In genomic region chr6:108167449-108167903, GRCh38 we compare ENCODE assay signal across 12 cellular contexts. TPM values are rescaled to one million over a fixed set of nuclear protein-coding genes. Genes with fewer than 3 reads are reported as not detected.
DNase-seq lines count a peak whose midpoint lies in the region; ATAC-seq and TF ChIP-seq lines count a peak whose summit lies in the region.
"Had no signal": no experiment of that assay in that cellular context is flagged by ENCODE, and none has a peak within 500 bp of the region (broad histone marks: within the 10 kb centered on the region; RNA-seq: fewer than 3 reads in every experiment).

No MANE protein-coding gene starts in this region.

- H3K27me3 ChIP-seq in PC-9 (ENCODE audit: insufficient read depth, low read depth), result peaks cover 4% of the 10 kb centered on the region; the same call in 1 of the 2 replicates

- H3F3A ChIP-seq in PC-9 (ENCODE audit: insufficient read depth, low read depth), result no peaks in the 10 kb centered on the region

- no peaks in the 10 kb centered on the region for H3K36me3 Mint-ChIP-seq in activated T-cell treated with anti-CD3 and anti-CD28 coated beads, Interleukin-2, amount 50 U/mL, for 24 hours (ENCODE audit: low read depth)
- H3K36me3 Mint-ChIP-seq in activated naive CD8-positive, alpha-beta T cell treated with anti-CD3 and anti-CD28 coated beads for 36 hours, result no peaks in the 10 kb centered on the region
- H3K36me3 Mint-ChIP-seq in stimulated activated naive B cell treated with anti-CD40 and anti-IgM and Interleukin-4, amounts not matched to agents 10 μg/mL and 1 μg/mL and 100 μg/mL, for 72 hours, result peaks cover 6 to 11% of the 10 kb centered on the region in 2 donors

- H3K4me1 Mint-ChIP-seq in activated T-cell treated with anti-CD3 and anti-CD28 coated beads, Interleukin-2, amount 50 U/mL, for 24 hours (ENCODE audit: low read depth), result peaks cover 48% of the 10 kb centered on the region
- H3K4me1 Mint-ChIP-seq in activated naive CD8-positive, alpha-beta T cell treated with anti-CD3 and anti-CD28 coated beads for 36 hours, result peaks cover 41% of the 10 kb centered on the region
- peaks cover 38 to 76% of the 10 kb centered on the region in 2 donors for H3K4me1 Mint-ChIP-seq in stimulated activated naive B cell treated with anti-CD40 and anti-IgM and Interleukin-4, amounts not matched to agents 10 μg/mL and 1 μg/mL and 100 μg/mL, for 72 hours

- peak overlapping the region; percentile 55 for H3K27ac Mint-ChIP-seq in activated T-cell treated with anti-CD3 and anti-CD28 coated beads, Interleukin-2, amount 50 U/mL, for 24 hours
- H3K27ac Mint-ChIP-seq in activated naive CD8-positive, alpha-beta T cell treated with anti-CD3 and anti-CD28 coated beads for 36 hours, result no peak overlapping the region
- peak overlapping the region; percentile 96 for H3K27ac Mint-ChIP-seq in stimulated activated naive B cell treated with anti-CD40 and anti-IgM and Interleukin-4, amounts not matched to agents 10 μg/mL and 1 μg/mL and 100 μg/mL, for 72 hours

- no peak overlapping the region for H3K4me2 ChIP-seq in PC-9

- peak overlapping the region; percentile 57 for H3K4me3 Mint-ChIP-seq in activated T-cell treated with anti-CD3 and anti-CD28 coated beads, Interleukin-2, amount 50 U/mL, for 24 hours
- peak overlapping the region; percentile 47 for H3K4me3 Mint-ChIP-seq in activated naive CD8-positive, alpha-beta T cell treated with anti-CD3 and anti-CD28 coated beads for 36 hours
- peak overlapping the region; percentile 72 to 79 for H3K4me3 Mint-ChIP-seq in stimulated activated naive B cell treated with anti-CD40 and anti-IgM and Interleukin-4, amounts not matched to agents 10 μg/mL and 1 μg/mL and 100 μg/mL, for 72 hours

- H3K36me3 ChIP-seq in PC-9 (ENCODE audit: low read depth), result no peaks in the 10 kb centered on the region
- H3K36me3 ChIP-seq: upper lobe of left lung had no signal

- peaks cover 97% of the 10 kb centered on the region for H3K27me3 Mint-ChIP-seq in activated T-cell treated with anti-CD3 and anti-CD28 coated beads, Interleukin-2, amount 50 U/mL, for 24 hours
- H3K27me3 Mint-ChIP-seq in activated naive CD8-positive, alpha-beta T cell treated with anti-CD3 and anti-CD28 coated beads for 36 hours, result peaks cover 100% of the 10 kb centered on the region
- H3K27me3 Mint-ChIP-seq in stimulated activated naive B cell treated with anti-CD40 and anti-IgM and Interleukin-4, amounts not matched to agents 10 μg/mL and 1 μg/mL and 100 μg/mL, for 72 hours, result peaks cover 83 to 99% of the 10 kb centered on the region in 2 donors

- no peak overlapping the region for H3K27ac ChIP-seq in PC-9
- H3K27ac ChIP-seq: upper lobe of left lung, VCaP had no signal

- no TSS peak for BruUV-seq in PC-9 (replicated peaks; lab: Mats Ljungman, UMichigan)

- peak; percentile 41 for DNase-seq in activated T-cell treated with anti-CD3 and anti-CD28 coated beads, Interleukin-2, amount 50 U/mL, for 24 hours
- no peak for DNase-seq in activated T-cell treated with anti-CD3 and anti-CD28 coated beads, Interleukin-2, amount 50 U/mL, for 1 hour
- DNase-seq in activated naive CD8-positive, alpha-beta T cell treated with anti-CD3 and anti-CD28 coated beads for 36 hours, result no peak
- no peak for DNase-seq in left colon
- DNase-seq in stimulated activated naive B cell treated with anti-CD40 and anti-IgM and Interleukin-4, amounts not matched to agents 10 μg/mL and 1 μg/mL and 100 μg/mL, for 72 hours, result no peak
- no peak for DNase-seq in SIG-M5 treated with dmso at 0.1 percent for 504 hours (lab: John Stamatoyannopoulos, UW; ENCODE audit: unreplicated experiment)
- no peak for DNase-seq in PC-9
- DNase-seq: NCI-H2029 had no signal

- no peaks in the 10 kb centered on the region for H3K4me1 ChIP-seq in PC-9 (replicated peaks; ENCODE audit: insufficient read depth)

- ATAC-seq in left colon, result peak; percentile 9
- peak in 1 of 2 donors; percentile 28 for ATAC-seq in stimulated activated naive B cell treated with anti-CD40 and anti-IgM and Interleukin-4, amounts not matched to agents 10 μg/mL and 1 μg/mL and 100 μg/mL, for 72 hours (replicated peaks)
- ATAC-seq in GM19463 (IDR thresholded peaks at IDR 0.05; ENCODE audit: unreplicated experiment), result no peak
- ATAC-seq: Panc1 had no signal

- POLR2A ChIA-PET in PC-9 (lab: Charles Lee; ENCODE audit: unreplicated experiment), result no interaction called here

- no peaks in the 10 kb centered on the region for H3K9me3 ChIP-seq in PC-9 (ENCODE audit: insufficient read depth, low read depth)
- H3K9me3 ChIP-seq: upper lobe of left lung had no signal

- H3K9me3 Mint-ChIP-seq in activated T-cell treated with anti-CD3 and anti-CD28 coated beads, Interleukin-2, amount 50 U/mL, for 24 hours, result no peaks in the 10 kb centered on the region
- no peaks in the 10 kb centered on the region for H3K9me3 Mint-ChIP-seq in activated naive CD8-positive, alpha-beta T cell treated with anti-CD3 and anti-CD28 coated beads for 36 hours
- peaks cover 0 to 1% of the 10 kb centered on the region in 2 donors for H3K9me3 Mint-ChIP-seq in stimulated activated naive B cell treated with anti-CD40 and anti-IgM and Interleukin-4, amounts not matched to agents 10 μg/mL and 1 μg/mL and 100 μg/mL, for 72 hours

- intact Hi-C loops in left colon (cut with DNase I, micrococcal nuclease), result no loop called here
- intact Hi-C loops in PC-9 (cut with micrococcal nuclease; ENCODE audit: unreplicated experiment), result no loop called here

- TF ChIP-seq CTCF in PC-9 (conservative IDR thresholded peaks at IDR 0.05), result no peak

- H3K79me2 ChIP-seq in PC-9 (ENCODE audit: low read depth), result no peaks in the 10 kb centered on the region

- no peak overlapping the region for H3K4me3 ChIP-seq in PC-9

- H2AFZ ChIP-seq in PC-9, result no peak overlapping the region

- H4K20me1 ChIP-seq in PC-9 (ENCODE audit: insufficient read depth), result no peaks in the 10 kb centered on the region

- no peaks in the 10 kb centered on the region for H3K9me2 ChIP-seq in PC-9 (ENCODE audit: insufficient read depth)

- CTCF ChIA-PET in PC-9 (lab: Charles Lee), result no interaction called here

RNA-seq across cellular contexts. Expression of gene NR2E1, which starts 1.7 kb away (rescaled TPM):
- not detected for total RNA-seq in activated naive CD8-positive, alpha-beta T cell treated with anti-CD3 and anti-CD28 coated beads for 36 hours
- total RNA-seq in left colon (not detected), PC-9 (2021) (not detected in 2 replicates)
- total RNA-seq: upper lobe of left lung had no signal
